31 cellular contexts compared by ENCODE assay signal in genomic region chrX:45228126-45228525, GRCh38. TPM values are rescaled to one million over a fixed set of nuclear protein-coding genes. Genes with fewer than 3 reads are reported as not detected.
"Had no signal": no experiment of that assay in that cellular context is flagged by ENCODE, and none has a peak within 500 bp of the region (broad histone marks: within the 10 kb centered on the region; RNA-seq: fewer than 3 reads in every experiment).

No MANE protein-coding gene starts in this region.

- H3K27me3 Mint-ChIP-seq: naive B cell; progenitor cell of endocrine pancreas; stimulated activated memory B cell treated with anti-CD40 and anti-IgM and Interleukin-4, amounts not matched to agents 10 μg/mL and 1 μg/mL and 100 μg/mL, for 72 hours; stimulated activated naive CD8-positive, alpha-beta T cell treated with anti-CD3 and anti-CD28 coated beads, Interleukin-15, Interleukin-2, amounts not matched to agents 100 ng/mL and 50 ng/mL, for 24 hours; type B pancreatic cell had no signal

- H3K9me3 Mint-ChIP-seq: naive thymus-derived CD8-positive, alpha-beta T cell; neural progenitor cell; type B pancreatic cell had no signal

- H3K36me3 ChIP-seq: neural progenitor cell, ovary, right lobe of liver, sigmoid colon, spleen, stomach, thoracic aorta, thyroid gland, tibial nerve, upper lobe of right lung, uterus had no signal

- H2AFZ ChIP-seq: neural progenitor cell, parathyroid adenoma had no signal

- H3K79me2 ChIP-seq: parathyroid adenoma had no signal

- H3K27ac Mint-ChIP-seq: naive thymus-derived CD8-positive, alpha-beta T cell; natural killer cell treated with Interleukin-12 subunit alpha and Interleukin-12 subunit beta and Interleukin-15 and Interleukin-18, amount 100 ng/mL, for 72 hours; neural progenitor cell; progenitor cell of endocrine pancreas; stimulated activated memory B cell treated with anti-CD40 and anti-IgM and Interleukin-4, amounts not matched to agents 10 μg/mL and 1 μg/mL and 100 μg/mL, for 72 hours; stimulated activated naive CD8-positive, alpha-beta T cell treated with anti-CD3 and anti-CD28 coated beads, Interleukin-15, Interleukin-2, amounts not matched to agents 100 ng/mL and 50 ng/mL, for 24 hours; type B pancreatic cell had no signal

- H3K4me3 ChIP-seq: neural progenitor cell, ovary, psoas muscle, right lobe of liver, sigmoid colon, skin epidermis, smooth muscle cell, spleen, stomach, thoracic aorta, thyroid gland, tibial nerve, upper lobe of right lung, uterus had no signal

- H3K9me3 ChIP-seq: ovary, psoas muscle, right lobe of liver, sigmoid colon, spleen, stomach, thoracic aorta, thyroid gland, tibial nerve, upper lobe of right lung, uterus had no signal

- H3K4me3 Mint-ChIP-seq: naive thymus-derived CD8-positive, alpha-beta T cell; natural killer cell treated with Interleukin-12 subunit alpha and Interleukin-12 subunit beta and Interleukin-15 and Interleukin-18, amount 100 ng/mL, for 72 hours; neural progenitor cell; stimulated activated memory B cell treated with anti-CD40 and anti-IgM and Interleukin-4, amounts not matched to agents 10 μg/mL and 1 μg/mL and 100 μg/mL, for 72 hours; stimulated activated naive CD8-positive, alpha-beta T cell treated with anti-CD3 and anti-CD28 coated beads, Interleukin-15, Interleukin-2, amounts not matched to agents 100 ng/mL and 50 ng/mL, for 24 hours; type B pancreatic cell had no signal

- H3K9ac ChIP-seq: neural progenitor cell, parathyroid adenoma had no signal

- DNase-seq: naive B cell; naive thymus-derived CD8-positive, alpha-beta T cell; occipital lobe; ovary; psoas muscle; right lobe of liver; sigmoid colon; spleen; stimulated activated CD4-positive, alpha-beta T cell treated with anti-CD3 and anti-CD28 coated beads, Interleukin-12 subunit alpha, Interleukin-12 subunit beta, amount 100 ng/mL, for 4 hours; stimulated activated CD4-positive, alpha-beta T cell treated with anti-CD3 and anti-CD28 coated beads, Interleukin-1b, Interleukin-23, amount 100 ng/mL, for 48 hours; stimulated activated CD4-positive, alpha-beta T cell treated with anti-CD3 and anti-CD28 coated beads, Interleukin-4, amount 100 ng/mL, for 1 hour; stimulated activated CD4-positive, alpha-beta T cell treated with anti-CD3 and anti-CD28 coated beads, Interleukin-4, amount 100 ng/mL, for 4 hours; stimulated activated CD8-positive, alpha-beta memory T cell treated with anti-CD3 and anti-CD28 coated beads, Interleukin-4, amount 100 ng/mL, for 48 hours; stimulated activated naive CD4-positive, alpha-beta T cell treated with Interleukin-2 at 50 U/mL for 16 hours; stomach; thyroid gland; upper lobe of right lung; uterus had no signal

- H3K27ac ChIP-seq: neural progenitor cell, ovary, parathyroid adenoma, psoas muscle, right lobe of liver, sigmoid colon, skin epidermis, spleen, stomach, thoracic aorta, thyroid gland, tibial nerve, upper lobe of right lung, uterus had no signal

- H3K4me1 ChIP-seq: neural progenitor cell, parathyroid adenoma, psoas muscle, right lobe of liver, sigmoid colon, stomach, thyroid gland, tibial nerve, upper lobe of right lung, uterus had no signal

- H3K27me3 ChIP-seq: neural progenitor cell, ovary, right lobe of liver, sigmoid colon, thyroid gland, tibial nerve, upper lobe of right lung, uterus had no signal

- H3K4me1 Mint-ChIP-seq: neural progenitor cell had no signal

- H3K36me3 Mint-ChIP-seq: naive B cell; neural progenitor cell; stimulated activated memory B cell treated with anti-CD40 and anti-IgM and Interleukin-4, amounts not matched to agents 10 μg/mL and 1 μg/mL and 100 μg/mL, for 72 hours; type B pancreatic cell had no signal

- H3K4me2 ChIP-seq: neural progenitor cell, smooth muscle cell had no signal

RNA-seq across cellular contexts. Expression of gene DIPK2B, which starts 27.4 kb away (rescaled TPM):
- total RNA-seq: naive thymus-derived CD8-positive, alpha-beta T cell; natural killer cell treated with Interleukin-12 subunit alpha and Interleukin-12 subunit beta and Interleukin-15 and Interleukin-18, amount 100 ng/mL, for 72 hours; osteoblast; progenitor cell of endocrine pancreas; smooth muscle cell had no signal
- polyA plus RNA-seq: neural cell, smooth muscle cell had no signal
